36 cellular contexts compared by ENCODE assay signal in the genomic region with DNA sequence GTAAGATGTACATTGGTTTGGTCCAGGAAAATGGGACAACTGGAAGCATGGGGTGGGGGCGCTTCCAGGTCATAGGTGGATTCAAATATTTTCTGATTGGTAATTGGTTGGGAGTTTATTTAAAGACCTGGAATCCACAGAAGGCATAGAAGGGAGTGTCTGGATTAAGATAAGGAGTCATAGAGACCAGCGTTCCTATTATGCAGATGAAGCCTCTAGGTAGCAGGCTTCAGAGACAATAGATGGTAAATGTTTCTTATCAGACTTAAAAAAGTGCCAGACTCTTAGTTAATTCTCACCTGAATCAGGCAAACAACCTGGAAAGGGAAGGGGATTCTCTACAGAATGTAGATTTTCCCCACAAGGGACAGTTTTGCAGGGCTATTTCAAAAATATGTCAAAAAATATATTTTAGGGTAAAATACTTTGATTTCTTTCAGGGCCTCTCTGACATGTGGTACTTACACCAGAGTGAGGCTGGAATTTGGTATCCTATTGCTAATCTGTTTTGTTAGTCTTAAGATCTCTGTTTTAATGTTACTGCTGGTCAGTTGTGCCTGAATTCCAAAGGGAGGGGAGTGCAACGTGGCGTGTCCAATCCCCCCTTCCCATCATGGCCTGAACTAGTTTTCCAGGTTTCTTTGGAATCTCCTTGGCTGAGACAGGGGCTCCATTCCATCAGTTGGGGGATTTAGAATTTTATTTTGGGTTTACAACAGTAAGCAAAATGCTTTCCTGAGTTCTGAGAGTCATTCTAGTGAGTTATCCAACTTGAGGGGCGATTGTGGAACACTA. TPM values are rescaled to one million over a fixed set of nuclear protein-coding genes. Genes with fewer than 3 reads are reported as not detected.
"Had no signal": no experiment of that assay in that cellular context is flagged by ENCODE, and none has a peak within 500 bp of the region (broad histone marks: within the 10 kb centered on the region; RNA-seq: fewer than 3 reads in every experiment).

No MANE protein-coding gene starts in this region.

- H3K4me3 ChIP-seq: cardiac muscle cell, MG63 had no signal

- H3K27ac Mint-ChIP-seq: activated B cell treated with CpG ODN at 0.5 μM for 24 hours; activated CD4-positive, alpha-beta memory T cell treated with anti-CD3 and anti-CD28 coated beads, Interleukin-2, amount 10 ng/mL, durations not matched to agents 7 days and 5 days; activated CD8-positive, alpha-beta memory T cell treated with anti-CD3 and anti-CD28 coated beads, Interleukin-2, amount 10 ng/mL, durations not matched to agents 7 days and 5 days; activated naive CD8-positive, alpha-beta T cell treated with anti-CD3 and anti-CD28 coated beads for 36 hours had no signal

- H3K27ac ChIP-seq: cardiac muscle cell, VCaP had no signal

- H3K36me3 Mint-ChIP-seq: activated CD8-positive, alpha-beta memory T cell treated with anti-CD3 and anti-CD28 coated beads, Interleukin-2, amount 10 ng/mL, durations not matched to agents 7 days and 5 days; activated naive CD8-positive, alpha-beta T cell treated with anti-CD3 and anti-CD28 coated beads for 36 hours had no signal

- H3K9me3 ChIP-seq: MG63 had no signal

- H3K27me3 Mint-ChIP-seq: central memory CD8-positive, alpha-beta T cell had no signal

- H3K9me3 Mint-ChIP-seq: activated B cell treated with CpG ODN at 0.5 μM for 24 hours; activated CD4-positive, alpha-beta memory T cell treated with anti-CD3 and anti-CD28 coated beads, Interleukin-2, amount 10 ng/mL, durations not matched to agents 7 days and 5 days; activated naive CD8-positive, alpha-beta T cell treated with anti-CD3 and anti-CD28 coated beads for 36 hours; central memory CD8-positive, alpha-beta T cell had no signal

- DNase-seq: activated B cell treated with CpG ODN at 0.5 μM for 24 hours; activated CD4-positive, alpha-beta memory T cell treated with anti-CD3 and anti-CD28 coated beads, Interleukin-2, amount 10 ng/mL, durations not matched to agents 7 days and 5 days; activated CD4-positive, alpha-beta T cell treated with anti-CD3 and anti-CD28 coated beads for 4 hours; activated CD4-positive, CD25-positive, alpha-beta regulatory T cell treated with anti-CD3 and anti-CD28 coated beads, Interleukin-2, amount 50 U/mL, for 72 hours; activated CD8-positive, alpha-beta memory T cell treated with anti-CD3 and anti-CD28 coated beads for 24 hours; activated CD8-positive, alpha-beta memory T cell treated with anti-CD3 and anti-CD28 coated beads, Interleukin-2, amount 10 ng/mL, durations not matched to agents 7 days and 5 days; activated CD8-positive, alpha-beta memory T cell treated with anti-CD3 and anti-CD28 coated beads, Interleukin-2, amount 50 U/mL, for 48 hours; activated effector memory CD4-positive, alpha-beta T cell treated with Interleukin-2 at 50 U/mL for 16 hours; activated naive CD4-positive, alpha-beta T cell; activated naive CD4-positive, alpha-beta T cell treated with anti-CD3 and anti-CD28 coated beads, Interleukin-2, amount 50 U/mL, for 16 hours; activated naive CD8-positive, alpha-beta T cell treated with anti-CD3 and anti-CD28 coated beads for 36 hours; activated T-cell treated with anti-CD3 and anti-CD28 coated beads, Interleukin-2, amount 50 U/mL, for 48 hours; amniotic stem cell; aorta; Kasumi-1; KG1; MG63; NCI-H1048; NCI-H1105 treated with DMSO at 0.1 percent for 48 hours; NCI-H1436; NCI-H1694; NCI-H1930; NCI-H2081 treated with DMSO at 0.1 percent for 48 hours; NCI-H226; NCI-H446 treated with DMSO at 0.1 percent for 48 hours; NCI-H524; NCI-H69; NK-92 treated with Interleukin-12 subunit alpha and Interleukin-12 subunit beta, amount 100 ng/mL, for 24 hours; Right ventricle myocardium superior; SW 1271; T-helper 1 cell; T-helper 2 cell; T-helper 9 cell had no signal

- H3K4me3 Mint-ChIP-seq: activated B cell treated with CpG ODN at 0.5 μM for 24 hours; activated CD4-positive, alpha-beta memory T cell treated with anti-CD3 and anti-CD28 coated beads, Interleukin-2, amount 10 ng/mL, durations not matched to agents 7 days and 5 days; activated CD8-positive, alpha-beta memory T cell treated with anti-CD3 and anti-CD28 coated beads, Interleukin-2, amount 10 ng/mL, durations not matched to agents 7 days and 5 days; activated naive CD8-positive, alpha-beta T cell treated with anti-CD3 and anti-CD28 coated beads for 36 hours; central memory CD8-positive, alpha-beta T cell had no signal

- H3K36me3 ChIP-seq: cardiac muscle cell, MG63 had no signal

- H3K27me3 ChIP-seq: cardiac muscle cell, MG63 had no signal

RNA-seq across cellular contexts. Expression of a gene that starts 28.5 kb away (rescaled TPM):
- total RNA-seq: activated CD4-positive, alpha-beta memory T cell treated with anti-CD3 and anti-CD28 coated beads, Interleukin-2, amount 10 ng/mL, durations not matched to agents 7 days and 5 days; activated CD8-positive, alpha-beta memory T cell treated with anti-CD3 and anti-CD28 coated beads, Interleukin-2, amount 10 ng/mL, durations not matched to agents 7 days and 5 days had no signal
